ENCODE assay signal across 1 cellular context in genomic region chr3:188294113-188294512, GRCh38.
TF ChIP-seq lines count a peak whose summit lies in the region.

No MANE protein-coding gene starts in this region.

TF ChIP-seq in GM23338, 12 proteins besides CTCF, POLR2A, EP300 and RAD21 (continued from another document):
- TF ChIP-seq, protein P1, sequence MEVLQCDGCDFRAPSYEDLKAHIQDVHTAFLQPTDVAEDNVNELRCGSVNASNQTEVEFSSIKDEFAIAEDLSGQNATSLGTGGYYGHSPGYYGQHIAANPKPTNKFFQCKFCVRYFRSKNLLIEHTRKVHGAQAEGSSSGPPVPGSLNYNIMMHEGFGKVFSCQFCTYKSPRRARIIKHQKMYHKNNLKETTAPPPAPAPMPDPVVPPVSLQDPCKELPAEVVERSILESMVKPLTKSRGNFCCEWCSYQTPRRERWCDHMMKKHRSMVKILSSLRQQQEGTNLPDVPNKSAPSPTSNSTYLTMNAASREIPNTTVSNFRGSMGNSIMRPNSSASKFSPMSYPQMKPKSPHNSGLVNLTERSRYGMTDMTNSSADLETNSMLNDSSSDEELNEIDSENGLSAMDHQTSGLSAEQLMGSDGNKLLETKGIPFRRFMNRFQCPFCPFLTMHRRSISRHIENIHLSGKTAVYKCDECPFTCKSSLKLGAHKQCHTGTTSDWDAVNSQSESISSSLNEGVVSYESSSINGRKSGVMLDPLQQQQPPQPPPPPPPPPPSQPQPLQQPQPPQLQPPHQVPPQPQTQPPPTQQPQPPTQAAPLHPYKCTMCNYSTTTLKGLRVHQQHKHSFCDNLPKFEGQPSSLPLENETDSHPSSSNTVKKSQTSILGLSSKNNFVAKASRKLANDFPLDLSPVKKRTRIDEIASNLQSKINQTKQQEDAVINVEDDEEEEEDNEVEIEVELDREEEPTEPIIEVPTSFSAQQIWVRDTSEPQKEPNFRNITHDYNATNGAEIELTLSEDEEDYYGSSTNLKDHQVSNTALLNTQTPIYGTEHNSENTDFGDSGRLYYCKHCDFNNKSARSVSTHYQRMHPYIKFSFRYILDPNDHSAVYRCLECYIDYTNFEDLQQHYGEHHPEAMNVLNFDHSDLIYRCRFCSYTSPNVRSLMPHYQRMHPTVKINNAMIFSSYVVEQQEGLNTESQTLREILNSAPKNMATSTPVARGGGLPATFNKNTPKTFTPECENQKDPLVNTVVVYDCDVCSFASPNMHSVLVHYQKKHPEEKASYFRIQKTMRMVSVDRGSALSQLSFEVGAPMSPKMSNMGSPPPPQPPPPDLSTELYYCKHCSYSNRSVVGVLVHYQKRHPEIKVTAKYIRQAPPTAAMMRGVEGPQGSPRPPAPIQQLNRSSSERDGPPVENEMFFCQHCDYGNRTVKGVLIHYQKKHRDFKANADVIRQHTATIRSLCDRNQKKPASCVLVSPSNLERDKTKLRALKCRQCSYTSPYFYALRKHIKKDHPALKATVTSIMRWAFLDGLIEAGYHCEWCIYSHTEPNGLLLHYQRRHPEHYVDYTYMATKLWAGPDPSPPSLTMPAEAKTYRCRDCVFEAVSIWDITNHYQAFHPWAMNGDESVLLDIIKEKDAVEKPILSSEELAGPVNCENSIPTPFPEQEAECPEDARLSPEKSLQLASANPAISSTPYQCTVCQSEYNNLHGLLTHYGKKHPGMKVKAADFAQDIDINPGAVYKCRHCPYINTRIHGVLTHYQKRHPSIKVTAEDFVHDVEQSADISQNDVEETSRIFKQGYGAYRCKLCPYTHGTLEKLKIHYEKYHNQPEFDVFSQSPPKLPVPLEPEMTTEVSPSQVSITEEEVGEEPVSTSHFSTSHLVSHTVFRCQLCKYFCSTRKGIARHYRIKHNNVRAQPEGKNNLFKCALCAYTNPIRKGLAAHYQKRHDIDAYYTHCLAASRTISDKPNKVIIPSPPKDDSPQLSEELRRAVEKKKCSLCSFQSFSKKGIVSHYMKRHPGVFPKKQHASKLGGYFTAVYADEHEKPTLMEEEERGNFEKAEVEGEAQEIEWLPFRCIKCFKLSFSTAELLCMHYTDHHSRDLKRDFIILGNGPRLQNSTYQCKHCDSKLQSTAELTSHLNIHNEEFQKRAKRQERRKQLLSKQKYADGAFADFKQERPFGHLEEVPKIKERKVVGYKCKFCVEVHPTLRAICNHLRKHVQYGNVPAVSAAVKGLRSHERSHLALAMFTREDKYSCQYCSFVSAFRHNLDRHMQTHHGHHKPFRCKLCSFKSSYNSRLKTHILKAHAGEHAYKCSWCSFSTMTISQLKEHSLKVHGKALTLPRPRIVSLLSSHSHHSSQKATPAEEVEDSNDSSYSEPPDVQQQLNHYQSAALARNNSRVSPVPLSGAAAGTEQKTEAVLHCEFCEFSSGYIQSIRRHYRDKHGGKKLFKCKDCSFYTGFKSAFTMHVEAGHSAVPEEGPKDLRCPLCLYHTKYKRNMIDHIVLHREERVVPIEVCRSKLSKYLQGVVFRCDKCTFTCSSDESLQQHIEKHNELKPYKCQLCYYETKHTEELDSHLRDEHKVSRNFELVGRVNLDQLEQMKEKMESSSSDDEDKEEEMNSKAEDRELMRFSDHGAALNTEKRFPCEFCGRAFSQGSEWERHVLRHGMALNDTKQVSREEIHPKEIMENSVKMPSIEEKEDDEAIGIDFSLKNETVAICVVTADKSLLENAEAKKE (CRISPR knock-in tag; IDR thresholded peaks at IDR 0.05): no peak
